Comparison of ENCODE assay signal across 19 cellular contexts in genomic region chr5:39151731-39152130, GRCh38.
DNase-seq lines count a peak whose midpoint lies in the region; ATAC-seq, FAIRE-seq and TF ChIP-seq lines count a peak whose summit lies in the region.
"Had no signal": no experiment of that assay in that cellular context is flagged by ENCODE, and none has a peak within 500 bp of the region (broad histone marks: within the 10 kb centered on the region; RNA-seq: fewer than 3 reads in every experiment).

No MANE protein-coding gene starts in this region.

- H3K9ac ChIP-seq in OCI-LY1 (ENCODE audit: low read length) = no peak overlapping the region
- H3K9ac ChIP-seq in GM12878 (ENCODE audit: control insufficient read depth, insufficient read depth, low read length) = no peak overlapping the region

- in situ Hi-C loops in GM12878 (cut with MboI) = no loop called here

- no peak for DNase-seq in stimulated activated naive CD8-positive, alpha-beta T cell treated with anti-CD3 and anti-CD28 coated beads, Interleukin-15, Interleukin-2, amounts not matched to agents 100 U/mL and 50 U/mL, for 24 hours
- DNase-seq in GM12878 (ENCODE audit: low read depth, low spot score) = no peak
- no peak for DNase-seq in AG08395 (ENCODE audit: low spot score)
- no peak for DNase-seq in caudate nucleus (lab: John Stamatoyannopoulos, UW)
- no peak for DNase-seq in AML-193 (lab: John Stamatoyannopoulos, UW)
- DNase-seq: activated T-cell treated with anti-CD3 and anti-CD28 coated beads for 4 hours; anterior cingulate cortex; hypothalamus; midbrain; NCI-H1694 treated with DMSO at 0.1 percent for 48 hours; NCI-H524; sigmoid colon; stimulated activated CD4-positive, alpha-beta T cell treated with anti-CD3 and anti-CD28 coated beads, Interleukin-2, amount 100 ng/mL, for 24 hours had no signal

- CTCF ChIA-PET in GM12878 (lab: Yijun Ruan, JAX) = interaction anchor here (1.0 to 3.2 kb wide), 5 partner anchors 26 to 224 kb away, joined by 3 to 11 read pairs (median 5); no protein-coding TSS in a partner anchor

- no peak overlapping the region for H3K4me2 ChIP-seq in OCI-LY1 (ENCODE audit: low read length)
- H3K4me2 ChIP-seq in GM12878 (ENCODE audit: control insufficient read depth, insufficient read depth) = no peak overlapping the region

- no peak for TF ChIP-seq POLR2A in GM12878 (IDR thresholded peaks at IDR 0.05; ENCODE audit: low read depth, low read length)

- H3K4me1 ChIP-seq in OCI-LY1 (ENCODE audit: insufficient read depth, low read length, severe bottlenecking) (peaks cover 18% of the 10 kb centered on the region), GM12878 (ENCODE audit: control insufficient read depth, insufficient read depth, low read length) (no peaks in the 10 kb centered on the region)
- H3K4me1 ChIP-seq: HAP-1, sigmoid colon had no signal

- TF ChIP-seq CTCF in OCI-LY1 (IDR thresholded peaks at IDR 0.05; ENCODE audit: low read length) (no peak), GM12878 (IDR thresholded peaks at IDR 0.05 in 2 of 3, conservative IDR thresholded peaks at IDR 0.05 in 1 of 3; ENCODE audit: control insufficient read depth in 2 of 3, extremely low read depth in 1 of 3, insufficient read depth in 1 of 3, low read depth in 3 of 3, low read length in 3 of 3) (no peak)

- BruUV-seq in GM12878 (replicated peaks; lab: Mats Ljungman, UMichigan) = no TSS peak

- peaks cover 85% of the 10 kb centered on the region for H3K4me1 Mint-ChIP-seq in stimulated activated naive CD8-positive, alpha-beta T cell treated with anti-CD3 and anti-CD28 coated beads, Interleukin-15, Interleukin-2, amounts not matched to agents 100 ng/mL and 50 ng/mL, for 24 hours (ENCODE audit: low read depth)

- no peaks in the 10 kb centered on the region for H3K9me2 ChIP-seq in OCI-LY1 (ENCODE audit: low read depth, low read length)

- H3K79me2 ChIP-seq in OCI-LY1 (ENCODE audit: insufficient read depth, low read length) (no peaks in the 10 kb centered on the region), GM12878 (ENCODE audit: control insufficient read depth, insufficient read depth, low read length) (no peaks in the 10 kb centered on the region)

- TF ChIP-seq EP300 in GM12878 (IDR thresholded peaks at IDR 0.05; ENCODE audit: borderline replicate concordance in 1 of 2, control insufficient read depth in 1 of 2, low read depth in 2 of 2, low read length in 2 of 2) = no peak

- RAD21 ChIA-PET in GM12878 (lab: Charles Lee; ENCODE audit: unreplicated experiment) = interaction anchor here (1.2 to 2.8 kb wide), 2 partner anchors 51 to 65 kb away, joined by 4 to 11 read pairs; no protein-coding TSS in a partner anchor

- SMC1A ChIA-PET in GM12878 (lab: Charles Lee; ENCODE audit: uncharacterized antibody, unreplicated experiment) = interaction anchor here (1.0 to 3.0 kb wide), 6 partner anchors 13 to 131 kb away, joined by 3 to 10 read pairs (median 4); no protein-coding TSS in a partner anchor

- peaks cover 37% of the 10 kb centered on the region for H3K36me3 Mint-ChIP-seq in stimulated activated naive CD8-positive, alpha-beta T cell treated with anti-CD3 and anti-CD28 coated beads, Interleukin-15, Interleukin-2, amounts not matched to agents 100 ng/mL and 50 ng/mL, for 24 hours (ENCODE audit: low read depth)
- H3K36me3 Mint-ChIP-seq: WTC11 had no signal

- no peak overlapping the region for H3K4me3 ChIP-seq in OCI-LY1 (ENCODE audit: low read depth, low read length, poor library complexity, severe bottlenecking)
- H3K4me3 ChIP-seq in GM12878 = no peak overlapping the region
- H3K4me3 ChIP-seq: HAP-1, sigmoid colon had no signal

- peak overlapping the region; percentile 87 for H3K27ac Mint-ChIP-seq in stimulated activated naive CD8-positive, alpha-beta T cell treated with anti-CD3 and anti-CD28 coated beads, Interleukin-15, Interleukin-2, amounts not matched to agents 100 ng/mL and 50 ng/mL, for 24 hours
- H3K27ac Mint-ChIP-seq: WTC11 had no signal

- POLR2A ChIA-PET in GM12878 (lab: Charles Lee) = no interaction called here

- no peaks in the 10 kb centered on the region for H3K27me3 ChIP-seq in OCI-LY1 (ENCODE audit: insufficient read depth, low read length)
- H3K27me3 ChIP-seq in GM12878 (replicated peaks in 1 of 2; ENCODE audit: control insufficient read depth in 2 of 2, insufficient read depth in 2 of 2, low read length in 1 of 2) = no peaks in the 10 kb centered on the region
- H3K27me3 ChIP-seq: sigmoid colon had no signal

- FAIRE-seq in GM12878 (lab: Jason Lieb, UNC) = no peak
- FAIRE-seq: RCC 7860 had no signal

- no peaks in the 10 kb centered on the region for H4K20me1 ChIP-seq in OCI-LY1 (ENCODE audit: insufficient read depth, low read length)
- no peaks in the 10 kb centered on the region for H4K20me1 ChIP-seq in GM12878 (ENCODE audit: control insufficient read depth, insufficient read depth)

- H3K36me3 ChIP-seq in OCI-LY1 (ENCODE audit: insufficient read depth, low read length) (no peaks in the 10 kb centered on the region), GM12878 (ENCODE audit: control insufficient read depth in 2 of 2, insufficient read depth in 2 of 2, low read length in 1 of 2) (no peaks in the 10 kb centered on the region)
- H3K36me3 ChIP-seq: HAP-1, sigmoid colon had no signal

- H3K4me3 Mint-ChIP-seq in stimulated activated naive CD8-positive, alpha-beta T cell treated with anti-CD3 and anti-CD28 coated beads, Interleukin-15, Interleukin-2, amounts not matched to agents 100 ng/mL and 50 ng/mL, for 24 hours = peak overlapping the region; percentile 32
- H3K4me3 Mint-ChIP-seq: WTC11 had no signal

- no peaks in the 10 kb centered on the region for H3F3A ChIP-seq in OCI-LY1 (ENCODE audit: insufficient read depth, low read length)

- no peak for TF ChIP-seq RAD21 in GM12878 (IDR thresholded peaks at IDR 0.05; ENCODE audit: insufficient read depth, low read depth, low read length)

- ATAC-seq in stimulated activated naive CD8-positive, alpha-beta T cell treated with anti-CD3 and anti-CD28 coated beads, Interleukin-15, Interleukin-2, amounts not matched to agents 100 U/mL and 50 U/mL, for 24 hours = no peak
- no peak for ATAC-seq in GM12878
- no peak for ATAC-seq in HG02981 (IDR thresholded peaks at IDR 0.05; ENCODE audit: unreplicated experiment)
- ATAC-seq: WTC11 had no signal

- no peaks in the 10 kb centered on the region for H3K27me3 Mint-ChIP-seq in stimulated activated naive CD8-positive, alpha-beta T cell treated with anti-CD3 and anti-CD28 coated beads, Interleukin-15, Interleukin-2, amounts not matched to agents 100 ng/mL and 50 ng/mL, for 24 hours

- no peak overlapping the region for H2AFZ ChIP-seq in OCI-LY1 (ENCODE audit: low read length)
- H2AFZ ChIP-seq in GM12878 (ENCODE audit: control insufficient read depth, low read depth, low read length) = no peak overlapping the region

- H3K27ac ChIP-seq in OCI-LY1 (ENCODE audit: low read depth, low read length, poor library complexity, severe bottlenecking) (peak overlapping the region; percentile 46), GM12878 (ENCODE audit: control insufficient read depth, insufficient read depth) (no peak overlapping the region), caudate nucleus (ENCODE audit: low read depth, low read length) (no peak overlapping the region)
- H3K27ac ChIP-seq: sigmoid colon had no signal

- WGBS in GM12878 (ENCODE audit: insufficient coverage, insufficient replicate concordance, low lambda C conversion rate, missing lambda C conversion rate) = 0% methylated on average over 2 of the region's 2 CpGs

- intact Hi-C loops in GM12878 (cut with micrococcal nuclease; ENCODE audit: unreplicated experiment) = no loop called here

- H3K9me3 ChIP-seq in OCI-LY1 (ENCODE audit: low read length) (no peaks in the 10 kb centered on the region), GM12878 (replicated peaks; ENCODE audit: control insufficient read depth, insufficient read depth, low read length) (no peaks in the 10 kb centered on the region)
- H3K9me3 ChIP-seq: HAP-1, sigmoid colon had no signal

- H3K9me3 Mint-ChIP-seq in stimulated activated naive CD8-positive, alpha-beta T cell treated with anti-CD3 and anti-CD28 coated beads, Interleukin-15, Interleukin-2, amounts not matched to agents 100 ng/mL and 50 ng/mL, for 24 hours = no peaks in the 10 kb centered on the region

TF ChIP-seq in GM12878, 131 proteins besides CTCF, POLR2A, EP300 and RAD21:
- TF ChIP-seq, protein P1, sequence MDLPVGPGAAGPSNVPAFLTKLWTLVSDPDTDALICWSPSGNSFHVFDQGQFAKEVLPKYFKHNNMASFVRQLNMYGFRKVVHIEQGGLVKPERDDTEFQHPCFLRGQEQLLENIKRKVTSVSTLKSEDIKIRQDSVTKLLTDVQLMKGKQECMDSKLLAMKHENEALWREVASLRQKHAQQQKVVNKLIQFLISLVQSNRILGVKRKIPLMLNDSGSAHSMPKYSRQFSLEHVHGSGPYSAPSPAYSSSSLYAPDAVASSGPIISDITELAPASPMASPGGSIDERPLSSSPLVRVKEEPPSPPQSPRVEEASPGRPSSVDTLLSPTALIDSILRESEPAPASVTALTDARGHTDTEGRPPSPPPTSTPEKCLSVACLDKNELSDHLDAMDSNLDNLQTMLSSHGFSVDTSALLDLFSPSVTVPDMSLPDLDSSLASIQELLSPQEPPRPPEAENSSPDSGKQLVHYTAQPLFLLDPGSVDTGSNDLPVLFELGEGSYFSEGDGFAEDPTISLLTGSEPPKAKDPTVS (IDR thresholded peaks at IDR 0.05; ENCODE audit: low read depth, low read length) = no peak
- peak; percentile 65 for TF ChIP-seq SPI1 (IDR thresholded peaks at IDR 0.05; ENCODE audit: borderline replicate concordance, insufficient read depth, low read depth, low read length)
